In genomic region chr19:33510728-33511255, GRCh38 we compare ENCODE assay signal across 22 cellular contexts.
"Had no signal": no experiment of that assay in that cellular context is flagged by ENCODE, and none has a peak within 500 bp of the region (broad histone marks: within the 10 kb centered on the region; RNA-seq: fewer than 3 reads in every experiment).

No MANE protein-coding gene starts in this region.

- H3K4me1 ChIP-seq: left lung, neural progenitor cell, prostate gland had no signal

- H3K27me3 Mint-ChIP-seq: central memory CD8-positive, alpha-beta T cell; effector memory CD8-positive, alpha-beta T cell; naive thymus-derived CD4-positive, alpha-beta T cell had no signal

- H3K27ac ChIP-seq: left lung, neural progenitor cell, ovary, prostate gland, thoracic aorta, upper lobe of left lung, WERI-Rb-1 had no signal

- H3K36me3 ChIP-seq: breast epithelium, neural progenitor cell, ovary, prostate gland, WERI-Rb-1 had no signal

- H3K9me3 ChIP-seq: breast epithelium, left lung, ovary, prostate gland, thoracic aorta, upper lobe of left lung had no signal

- H3K4me3 ChIP-seq: breast epithelium, dorsolateral prefrontal cortex, left lung, lung, neural progenitor cell, ovary, prostate gland, thoracic aorta, upper lobe of left lung had no signal

- H3K4me2 ChIP-seq: neural progenitor cell had no signal

- ATAC-seq: activated naive CD4-positive, alpha-beta T cell treated with anti-CD3 and anti-CD28 coated beads, Interleukin-2, amount 50 U/mL, for 72 hours; effector memory CD8-positive, alpha-beta T cell; left lung; naive thymus-derived CD4-positive, alpha-beta T cell had no signal

- H3K4me3 Mint-ChIP-seq: central memory CD8-positive, alpha-beta T cell; effector memory CD8-positive, alpha-beta T cell; immature natural killer cell; naive thymus-derived CD4-positive, alpha-beta T cell; neural progenitor cell; T-helper 2 cell treated with Interferon-gamma antibody and Interleukin-4, amounts not matched to agents 5 μg/mL and 100 μg/mL, for 36 hours had no signal

- H2AFZ ChIP-seq: neural progenitor cell had no signal

- DNase-seq: activated CD4-positive, alpha-beta T cell treated with anti-CD3 and anti-CD28 coated beads for 1 hour; activated gamma-delta T cell treated with Interleukin-2 at 50 U/mL for 16 hours; activated T-cell treated with anti-CD3 and anti-CD28 coated beads, Interleukin-2, amount 50 U/mL, for 1 hour; effector memory CD8-positive, alpha-beta T cell; foreskin melanocyte; immature natural killer cell; left lung; naive thymus-derived CD4-positive, alpha-beta T cell; ovary; stimulated activated CD4-positive, alpha-beta T cell treated with anti-CD3 and anti-CD28 coated beads, Interleukin-4, amount 100 ng/mL, for 24 hours; stimulated activated naive CD4-positive, alpha-beta T cell treated with Interleukin-2 at 50 U/mL for 16 hours; upper lobe of left lung; WERI-Rb-1 had no signal

- H3K27me3 ChIP-seq: breast epithelium, dorsolateral prefrontal cortex, left lung, neural progenitor cell, ovary, upper lobe of left lung had no signal

- H3K36me3 Mint-ChIP-seq: activated naive CD4-positive, alpha-beta T cell treated with anti-CD3 and anti-CD28 coated beads, Interleukin-2, amount 50 U/mL, for 72 hours; neural progenitor cell had no signal

- H3K9me3 Mint-ChIP-seq: central memory CD8-positive, alpha-beta T cell; effector memory CD8-positive, alpha-beta T cell; immature natural killer cell; neural progenitor cell; T-helper 2 cell treated with Interferon-gamma antibody and Interleukin-4, amounts not matched to agents 5 μg/mL and 100 μg/mL, for 36 hours had no signal

- H3K27ac Mint-ChIP-seq: activated naive CD4-positive, alpha-beta T cell treated with anti-CD3 and anti-CD28 coated beads, Interleukin-2, amount 50 U/mL, for 72 hours; immature natural killer cell; T-helper 2 cell treated with Interferon-gamma antibody and Interleukin-4, amounts not matched to agents 5 μg/mL and 100 μg/mL, for 36 hours had no signal
